17 cellular contexts compared by ENCODE assay signal in genomic region chr4:55173580-55173979, GRCh38. TPM values are rescaled to one million over a fixed set of nuclear protein-coding genes. Genes with fewer than 3 reads are reported as not detected.
A peak's percentile ranks its signal among the peaks of the same experiment; 100 is the strongest.
DNase-seq lines count a peak whose midpoint lies in the region; ATAC-seq and TF ChIP-seq lines count a peak whose summit lies in the region.
"Had no signal": no experiment of that assay in that cellular context is flagged by ENCODE, and none has a peak within 500 bp of the region (broad histone marks: within the 10 kb centered on the region; RNA-seq: fewer than 3 reads in every experiment).

No MANE protein-coding gene starts in this region.

- no peak for ATAC-seq in HG03521 (IDR thresholded peaks at IDR 0.05; ENCODE audit: unreplicated experiment)
- no peak for ATAC-seq in stimulated activated naive CD8-positive, alpha-beta T cell treated with anti-CD3 and anti-CD28 coated beads, Interleukin-15, amount 100 ng/mL, for 72 hours
- ATAC-seq: gastroesophageal sphincter, natural killer cell had no signal

- H3K4me1 Mint-ChIP-seq in stimulated activated naive CD8-positive, alpha-beta T cell treated with anti-CD3 and anti-CD28 coated beads, Interleukin-15, amount 100 ng/mL, for 72 hours, result peaks cover 18% of the 10 kb centered on the region
- H3K4me1 Mint-ChIP-seq: natural killer cell had no signal

- peaks cover 38% of the 10 kb centered on the region for H3K27me3 Mint-ChIP-seq in stimulated activated naive CD8-positive, alpha-beta T cell treated with anti-CD3 and anti-CD28 coated beads, Interleukin-15, amount 100 ng/mL, for 72 hours
- H3K27me3 Mint-ChIP-seq: CD4-positive, alpha-beta T cell had no signal

- H3K4me3 ChIP-seq in fibroblast of villous mesenchyme (ENCODE audit: low read depth, low read length) (no peak overlapping the region), skeletal muscle cell (ENCODE audit: low read depth, low read length) (no peak overlapping the region)
- H3K4me3 ChIP-seq: gastroesophageal sphincter had no signal

- TF ChIP-seq CTCF in fibroblast of villous mesenchyme (IDR thresholded peaks at IDR 0.05; ENCODE audit: insufficient read depth, low read depth, low read length), result no peak

- H3K4me3 Mint-ChIP-seq in stimulated activated naive CD8-positive, alpha-beta T cell treated with anti-CD3 and anti-CD28 coated beads, Interleukin-15, amount 100 ng/mL, for 72 hours, result no peak overlapping the region
- H3K4me3 Mint-ChIP-seq: activated naive CD8-positive, alpha-beta T cell; CD4-positive, alpha-beta T cell; natural killer cell had no signal

- H3K9me3 Mint-ChIP-seq in stimulated activated naive CD8-positive, alpha-beta T cell treated with anti-CD3 and anti-CD28 coated beads, Interleukin-15, amount 100 ng/mL, for 72 hours, result no peaks in the 10 kb centered on the region
- H3K9me3 Mint-ChIP-seq: CD4-positive, alpha-beta T cell; natural killer cell had no signal

- peak; percentile 61 for DNase-seq in HCEC 1CT
- peak; percentile 79 for DNase-seq in amniotic epithelial cell (ENCODE audit: low read depth)
- peak; percentile 49 for DNase-seq in fibroblast of villous mesenchyme (ENCODE audit: low read depth)
- DNase-seq in skeletal muscle cell (ENCODE audit: low read depth), result peak; percentile 20
- no peak for DNase-seq in stimulated activated naive CD4-positive, alpha-beta T cell treated with Interleukin-2 at 50 U/mL for 16 hours (lab: John Stamatoyannopoulos, UW)
- no peak for DNase-seq in stimulated activated naive CD8-positive, alpha-beta T cell treated with anti-CD3 and anti-CD28 coated beads, Interleukin-15, amount 100 ng/mL, for 72 hours
- DNase-seq in NCI-H524 treated with DMSO at 0.1 percent for 48 hours (lab: John Stamatoyannopoulos, UW), result no peak
- DNase-seq: activated CD4-positive, CD25-positive, alpha-beta regulatory T cell treated with anti-CD3 and anti-CD28 coated beads, Interleukin-2, amount 50 U/mL, for 72 hours; activated T-cell treated with anti-CD3 and anti-CD28 coated beads for 4 hours; CD4-positive, alpha-beta T cell; GDM1; GOT3; natural killer cell; NCI-H2171 treated with DMSO at 0.1 percent for 48 hours had no signal

- H3K27ac Mint-ChIP-seq in stimulated activated naive CD8-positive, alpha-beta T cell treated with anti-CD3 and anti-CD28 coated beads, Interleukin-15, amount 100 ng/mL, for 72 hours, result no peak overlapping the region
- H3K27ac Mint-ChIP-seq: activated naive CD8-positive, alpha-beta T cell; CD4-positive, alpha-beta T cell; natural killer cell had no signal

RNA-seq across cellular contexts. Expression of gene KDR, which starts 48.2 kb away (rescaled TPM):
- total RNA-seq in fibroblast of villous mesenchyme, result 0.86 and 1.9 TPM in 2 replicates
- total RNA-seq: CD4-positive, alpha-beta T cell had no signal

Comparison
In these comparisons a context has a peak if more than half of its experiments do, and no peak if none do; other contexts are left out.
1. DNase-seq: peak in HCEC 1CT (single experiment), amniotic epithelial cell (single experiment), fibroblast of villous mesenchyme (single experiment) and skeletal muscle cell (single experiment); none in stimulated activated naive CD4-positive, alpha-beta T cell treated with Interleukin-2 at 50 U/mL for 16 hours (single experiment), stimulated activated naive CD8-positive, alpha-beta T cell treated with anti-CD3 and anti-CD28 coated beads, Interleukin-15, amount 100 ng/mL, for 72 hours (0 of 2) and NCI-H524 treated with DMSO at 0.1 percent for 48 hours (single experiment).